14 cellular contexts compared by ENCODE assay signal in genomic region chr4:138392751-138393308, GRCh38.
A peak's percentile ranks its signal among the peaks of the same experiment; 100 is the strongest.
DNase-seq lines count a peak whose midpoint lies in the region; ATAC-seq lines count a peak whose summit lies in the region.
"Had no signal": no experiment of that assay in that cellular context is flagged by ENCODE, and none has a peak within 500 bp of the region (broad histone marks: within the 10 kb centered on the region; RNA-seq: fewer than 3 reads in every experiment).

No MANE protein-coding gene starts in this region.

- peak; percentile 7 for DNase-seq in NAMALWA (ENCODE audit: low spot score)
- DNase-seq in superior temporal gyrus (ENCODE audit: extremely low spot score): peak; percentile 29
- DNase-seq in NCI-H146 (lab: John Stamatoyannopoulos, UW): no peak
- DNase-seq in activated CD4-positive, alpha-beta T cell treated with anti-CD3 and anti-CD28 coated beads, Interleukin-2, amount 50 U/mL, for 4 hours: no peak
- no peak for DNase-seq in NCI-H1436 treated with DMSO at 0.1 percent for 48 hours (lab: John Stamatoyannopoulos, UW)
- DNase-seq: activated CD8-positive, alpha-beta T cell treated with anti-CD3 and anti-CD28 coated beads, Interleukin-2, amount 10 ng/mL, durations not matched to agents 7 days and 5 days; Calu3; dermis blood vessel endothelial cell; foreskin fibroblast; kidney; T-cell had no signal

- peak; percentile 79 for ATAC-seq in GM19395 (IDR thresholded peaks at IDR 0.05; ENCODE audit: unreplicated experiment)
- peak; percentile 82 for ATAC-seq in HG02885 (IDR thresholded peaks at IDR 0.05; ENCODE audit: poor library complexity, unreplicated experiment)
- ATAC-seq in HG03457 (IDR thresholded peaks at IDR 0.05; ENCODE audit: unreplicated experiment): no peak
- ATAC-seq: activated CD8-positive, alpha-beta T cell treated with anti-CD3 and anti-CD28 coated beads, Interleukin-2, amount 10 ng/mL, durations not matched to agents 7 days and 5 days; T-cell had no signal

Comparison
In these comparisons a context has a peak if more than half of its experiments do, and no peak if none do; other contexts are left out.
1. DNase-seq: peak in NAMALWA (single experiment) and superior temporal gyrus (single experiment); none in NCI-H146 (single experiment), activated CD4-positive, alpha-beta T cell treated with anti-CD3 and anti-CD28 coated beads, Interleukin-2, amount 50 U/mL, for 4 hours (0 of 2) and NCI-H1436 treated with DMSO at 0.1 percent for 48 hours (single experiment).